24 cellular contexts compared by ENCODE assay signal in the genomic region with DNA sequence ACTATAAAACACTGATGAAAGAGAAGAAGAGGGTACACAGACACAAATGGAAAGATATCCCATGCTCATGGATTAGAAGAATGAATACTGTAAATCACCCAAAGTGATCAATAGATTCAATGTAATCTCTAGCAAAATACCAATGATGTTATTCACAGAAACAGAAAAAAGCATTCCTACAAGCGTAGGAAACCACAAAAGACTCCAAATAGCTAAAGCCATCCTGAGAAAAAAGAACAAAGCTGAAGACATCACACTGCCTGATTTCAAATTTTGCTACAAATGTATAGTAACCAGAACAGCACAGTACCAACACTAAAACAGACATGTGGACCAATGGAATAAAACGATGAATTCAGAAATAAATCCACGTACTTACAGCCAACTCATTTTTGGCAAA. TPM values are rescaled to one million over a fixed set of nuclear protein-coding genes. Genes with fewer than 3 reads are reported as not detected.
"Had no signal": no experiment of that assay in that cellular context is flagged by ENCODE, and none has a peak within 500 bp of the region (broad histone marks: within the 10 kb centered on the region; RNA-seq: fewer than 3 reads in every experiment).

No MANE protein-coding gene starts in this region.

- ATAC-seq: HepG2 had no signal

- H3K36me3 ChIP-seq: SJSA1 had no signal

- H3K27ac ChIP-seq: SJSA1, SK-N-MC had no signal

- H3K4me3 ChIP-seq: SJSA1, SK-N-MC had no signal

- DNase-seq: IMR-90, KBM-7, MV-4-11, NCI-H1048, NCI-H1105, NCI-H1417, NCI-H1436 treated with DMSO at 0.1 percent for 48 hours, NCI-H1694, NCI-H187 treated with DMSO at 0.1 percent for 48 hours, NCI-H2029 treated with DMSO at 0.1 percent for 48 hours, NCI-H2107, NCI-H2227 treated with DMSO at 0.1 percent for 48 hours, NCI-H524, NCI-H69, NCI-H774, Right ventricle myocardium superior, RPMI8226, SIG-M5 had no signal

- FAIRE-seq: HepG2, RCC 7860 had no signal

- H3K27me3 ChIP-seq: SJSA1 had no signal

RNA-seq across cellular contexts. Expression of a gene that starts 43.0 kb away (rescaled TPM):
- total RNA-seq: MCF 10A, NCI-H460, SJSA1 had no signal
